ENCODE assay signal across 14 cellular contexts in genomic region chr14:35299708-35300107, GRCh38. TPM values are rescaled to one million over a fixed set of nuclear protein-coding genes. Genes with fewer than 3 reads are reported as not detected.
DNase-seq lines count a peak whose midpoint lies in the region; ATAC-seq and TF ChIP-seq lines count a peak whose summit lies in the region.
"Had no signal": no experiment of that assay in that cellular context is flagged by ENCODE, and none has a peak within 500 bp of the region (broad histone marks: within the 10 kb centered on the region; RNA-seq: fewer than 3 reads in every experiment).

No MANE protein-coding gene starts in this region.

- CTCF ChIA-PET in activated CD8-positive, alpha-beta memory T cell treated with anti-CD3 and anti-CD28 coated beads, Interleukin-2, amount 10 ng/mL, durations not matched to agents 7 days and 5 days (lab: Charles Lee), result interaction anchor here (1.2 to 1.7 kb wide), 5 partner anchors 10 to 112 kb away, joined by 3 to 5 read pairs (median 3); no protein-coding TSS in a partner anchor
- CTCF ChIA-PET in PC-3 (lab: Charles Lee), result no interaction called here

- peak; percentile 33 for ATAC-seq in activated CD8-positive, alpha-beta memory T cell treated with anti-CD3 and anti-CD28 coated beads, Interleukin-2, amount 10 ng/mL, durations not matched to agents 7 days and 5 days
- ATAC-seq in PC-3 (peak; percentile 54), gastrocnemius medialis (no peak)

- H3K27me3 ChIP-seq in PC-3 (ENCODE audit: low read length) (no peaks in the 10 kb centered on the region), gastrocnemius medialis (no peaks in the 10 kb centered on the region), tibial nerve (no peaks in the 10 kb centered on the region)
- H3K27me3 ChIP-seq: tibial artery had no signal

- H3K36me3 ChIP-seq in PC-3 (ENCODE audit: low read depth, low read length) (peaks cover 8% of the 10 kb centered on the region; the same call in 1 of the 2 replicates), gastrocnemius medialis (no peaks in the 10 kb centered on the region), tibial nerve (peaks cover 0 to 5% (median 0%) of the 10 kb centered on the region in 3 donors)
- H3K36me3 ChIP-seq: tibial artery had no signal

- H3K4me3 ChIP-seq in PC-3 (ENCODE audit: low read length) (no peak overlapping the region), gastrocnemius medialis (no peak overlapping the region), tibial nerve (no peak overlapping the region)
- H3K4me3 ChIP-seq: tibial artery had no signal

- peaks cover 44% of the 10 kb centered on the region for H4K20me1 ChIP-seq in PC-3 (ENCODE audit: low read length)

- in situ Hi-C loops in gastrocnemius medialis (cut with MboI; ENCODE audit: low sequenced_read_pairs in 4 of 4), result loop anchor here in 2 of 4 donors (10.0 kb wide), 2 partner anchors 105 to 175 kb away; partner anchors contain the start of genes NFKBIA (in 1 of the 2), PPP2R3C (in 1 of the 2) and PRORP (in 1 of the 2)

- no peaks in the 10 kb centered on the region for H3K27me3 Mint-ChIP-seq in activated CD8-positive, alpha-beta memory T cell treated with anti-CD3 and anti-CD28 coated beads, Interleukin-2, amount 10 ng/mL, durations not matched to agents 7 days and 5 days
- no peaks in the 10 kb centered on the region for H3K27me3 Mint-ChIP-seq in chondrocyte (ENCODE audit: low read depth)

- no peaks in the 10 kb centered on the region for H3K9me2 ChIP-seq in PC-3 (replicated peaks; ENCODE audit: low read length)

- no peaks in the 10 kb centered on the region for H3F3A ChIP-seq in PC-3 (ENCODE audit: low read length, unreplicated experiment)

- H3K27ac Mint-ChIP-seq in activated CD8-positive, alpha-beta memory T cell treated with anti-CD3 and anti-CD28 coated beads, Interleukin-2, amount 10 ng/mL, durations not matched to agents 7 days and 5 days, result peak overlapping the region; percentile 70
- peak overlapping the region; percentile 75 for H3K27ac Mint-ChIP-seq in chondrocyte (ENCODE audit: unreplicated experiment)

- H3K4me2 ChIP-seq in PC-3 (ENCODE audit: low read length), result no peak overlapping the region

- TF ChIP-seq POLR2A in gastrocnemius medialis (IDR thresholded peaks at IDR 0.05), result no peak
- TF ChIP-seq POLR2A in tibial nerve (IDR thresholded peaks at IDR 0.05), result no peak

- peaks cover 100% of the 10 kb centered on the region for H3K79me2 ChIP-seq in PC-3 (ENCODE audit: low read length)

- no peak overlapping the region for H2AFZ ChIP-seq in PC-3 (ENCODE audit: low read length)
- H2AFZ ChIP-seq: parathyroid adenoma had no signal

- intact Hi-C loops in PC-3 (cut with micrococcal nuclease), result no loop called here
- intact Hi-C loops in gastrocnemius medialis (cut with DNase I; ENCODE audit: low total_unique reads), result loop anchor here (10.0 kb wide), 2 partner anchors 245 to 505 kb away; partner anchors contain the start of gene RALGAPA1

- TF ChIP-seq CTCF in PC-3 (conservative IDR thresholded peaks at IDR 0.05; ENCODE audit: low read depth, low read length) (no peak), chondrocyte (IDR thresholded peaks at IDR 0.05) (no peak), gastrocnemius medialis (IDR thresholded peaks at IDR 0.05 in 4 of 5, conservative IDR thresholded peaks at IDR 0.05 in 1 of 5) (no peak), tibial nerve (IDR thresholded peaks at IDR 0.05) (no peak)

- POLR2A ChIA-PET in PC-3 (lab: Charles Lee; ENCODE audit: unreplicated experiment), result no interaction called here

- no peaks in the 10 kb centered on the region for H3K9me3 ChIP-seq in PC-3 (ENCODE audit: low read length)
- H3K9me3 ChIP-seq in gastrocnemius medialis, result no peaks in the 10 kb centered on the region
- H3K9me3 ChIP-seq in tibial nerve, result no peaks in the 10 kb centered on the region
- H3K9me3 ChIP-seq: tibial artery had no signal

- 55 to 68% methylated on average over 1 of the region's 1 CpG for WGBS in tibial nerve, 2 donors

- no peaks in the 10 kb centered on the region for H3K9me3 Mint-ChIP-seq in activated CD8-positive, alpha-beta memory T cell treated with anti-CD3 and anti-CD28 coated beads, Interleukin-2, amount 10 ng/mL, durations not matched to agents 7 days and 5 days (ENCODE audit: low read depth)
- peaks cover 2% of the 10 kb centered on the region for H3K9me3 Mint-ChIP-seq in chondrocyte (ENCODE audit: low read depth)

- BruUV-seq in PC-3 (replicated peaks; lab: Mats Ljungman, UMichigan), result no TSS peak

- no peak overlapping the region for H3K4me3 Mint-ChIP-seq in activated CD8-positive, alpha-beta memory T cell treated with anti-CD3 and anti-CD28 coated beads, Interleukin-2, amount 10 ng/mL, durations not matched to agents 7 days and 5 days
- no peak overlapping the region for H3K4me3 Mint-ChIP-seq in chondrocyte (ENCODE audit: unreplicated experiment)

- H3K9ac ChIP-seq in PC-3 (ENCODE audit: low read length), result no peak overlapping the region
- H3K9ac ChIP-seq: parathyroid adenoma had no signal

- TF ChIP-seq EP300 in tibial nerve (IDR thresholded peaks at IDR 0.05), result no peak

- H3K36me3 Mint-ChIP-seq in activated CD8-positive, alpha-beta memory T cell treated with anti-CD3 and anti-CD28 coated beads, Interleukin-2, amount 10 ng/mL, durations not matched to agents 7 days and 5 days, result peaks cover 35% of the 10 kb centered on the region
- H3K36me3 Mint-ChIP-seq in chondrocyte (ENCODE audit: low read depth), result peaks cover 7% of the 10 kb centered on the region

- no peak for DNase-seq in activated CD8-positive, alpha-beta memory T cell treated with anti-CD3 and anti-CD28 coated beads, Interleukin-2, amount 10 ng/mL, durations not matched to agents 7 days and 5 days
- no peak for DNase-seq in activated CD8-positive, alpha-beta memory T cell treated with anti-CD3 and anti-CD28 coated beads, Interleukin-2, amount 50 U/mL, for 4 hours
- DNase-seq in PC-3 (peak; percentile 18), chondrocyte (ENCODE audit: low spot score) (no peak), gastrocnemius medialis (no peak), tibial nerve (ENCODE audit: low spot score in 2 of 2) (no peak), NOMO-1 treated with dmso at 0.1 percent for 144 hours (lab: John Stamatoyannopoulos, UW; ENCODE audit: unreplicated experiment) (no peak), NCI-H2196 (lab: John Stamatoyannopoulos, UW; ENCODE audit: unreplicated experiment) (no peak)
- DNase-seq: DMS 273 treated with DMSO at 0.1 percent for 48 hours, midbrain, NCI-H1417, Right ventricle myocardium superior, tibial artery had no signal

- H3K4me1 Mint-ChIP-seq in activated CD8-positive, alpha-beta memory T cell treated with anti-CD3 and anti-CD28 coated beads, Interleukin-2, amount 10 ng/mL, durations not matched to agents 7 days and 5 days, result peaks cover 68% of the 10 kb centered on the region
- H3K4me1 Mint-ChIP-seq in chondrocyte (ENCODE audit: low read depth), result peaks cover 38% of the 10 kb centered on the region

- no peak overlapping the region for H3K27ac ChIP-seq in PC-3 (ENCODE audit: low read length)
- H3K27ac ChIP-seq in gastrocnemius medialis, result peak overlapping the region; percentile 55 to 85 (median 80)
- no peak overlapping the region for H3K27ac ChIP-seq in tibial nerve
- H3K27ac ChIP-seq: parathyroid adenoma, tibial artery had no signal

- H3K4me1 ChIP-seq in PC-3 (ENCODE audit: insufficient read depth, low read length), result peaks cover 3% of the 10 kb centered on the region; the same call in 1 of the 2 replicates
- H3K4me1 ChIP-seq in gastrocnemius medialis, result peaks cover 30 to 60% of the 10 kb centered on the region in 2 donors
- H3K4me1 ChIP-seq in tibial nerve, result peaks cover 0 to 57% (median 20%) of the 10 kb centered on the region in 4 donors

RNA-seq across cellular contexts. Expression of gene PSMA6, which starts 7.5 kb away (rescaled TPM):
- total RNA-seq in activated CD8-positive, alpha-beta memory T cell treated with anti-CD3 and anti-CD28 coated beads, Interleukin-2, amount 10 ng/mL, durations not matched to agents 7 days and 5 days, result 100 to 1,000 TPM; 251 to 299 TPM
- 307 and 308 TPM in 2 replicates for total RNA-seq in PC-3 (2014; rRNA removed)
- total RNA-seq in chondrocyte, result 129 to 167 TPM (median 137 TPM) in 3 replicates
- 100 to 1,000 TPM; 323 to 502 (median 464) TPM for total RNA-seq in gastrocnemius medialis
- total RNA-seq in tibial nerve, result 100 to 1,000 TPM in 1 of 4 donors, 10 to 100 TPM in 3; 65.3 to 129 (median 87.7) TPM

Comparison
In these comparisons a context has a peak if more than half of its experiments do, and no peak if none do; other contexts are left out.
1. ATAC-seq: peak in activated CD8-positive, alpha-beta memory T cell treated with anti-CD3 and anti-CD28 coated beads, Interleukin-2, amount 10 ng/mL, durations not matched to agents 7 days and 5 days (single experiment) and PC-3 (single experiment); none in gastrocnemius medialis (0 of 2).
2. H3K27ac ChIP-seq: peak in gastrocnemius medialis (4 of 4); none in PC-3 (single experiment) and tibial nerve (0 of 4).